Comparison of ENCODE assay signal across 19 cellular contexts in the genomic region with DNA sequence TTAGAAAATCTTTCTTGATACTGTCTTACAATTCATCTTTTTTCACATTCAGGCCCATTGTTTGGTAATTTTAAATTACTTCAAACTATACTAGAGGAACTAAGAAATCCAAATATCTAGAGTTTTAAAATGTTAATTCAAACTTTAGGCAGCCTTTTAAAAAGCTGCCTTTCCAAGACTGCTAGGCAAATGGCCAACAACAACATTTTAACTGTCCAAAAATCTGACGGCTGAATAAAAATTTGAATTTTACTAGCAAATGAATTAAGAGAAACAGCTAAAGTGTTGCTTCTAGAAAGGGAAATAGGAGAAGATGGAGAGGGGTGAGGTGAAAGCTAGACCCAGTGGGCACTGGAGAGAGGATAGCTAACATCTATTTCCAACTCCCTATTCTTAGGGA. TPM values are rescaled to one million over a fixed set of nuclear protein-coding genes. Genes with fewer than 3 reads are reported as not detected.
DNase-seq lines count a peak whose midpoint lies in the region; TF ChIP-seq lines count a peak whose summit lies in the region.
"Had no signal": no experiment of that assay in that cellular context is flagged by ENCODE, and none has a peak within 500 bp of the region (broad histone marks: within the 10 kb centered on the region; RNA-seq: fewer than 3 reads in every experiment).

No MANE protein-coding gene starts in this region.

- intact Hi-C loops in vagina (cut with DNase I) = no loop called here

- in situ Hi-C loops in astrocyte of the spinal cord (cut with HindIII; ENCODE audit: low sequenced_read_pairs) = no loop called here

- DNase-seq in LHCN-M2 (ENCODE audit: low read depth) = peak; percentile 42
- DNase-seq in astrocyte of the spinal cord (ENCODE audit: low read depth, low spot score) = peak; percentile 57
- DNase-seq in fibroblast of the aortic adventitia (ENCODE audit: low read depth) = peak; percentile 80
- no peak for DNase-seq in vagina (ENCODE audit: extremely low spot score in 2 of 2)
- no peak for DNase-seq in SK-N-DZ (ENCODE audit: low spot score)
- DNase-seq in anterior cingulate cortex (lab: John Stamatoyannopoulos, UW) = no peak
- DNase-seq in GOT3 (lab: John Stamatoyannopoulos, UW) = no peak
- DNase-seq: activated CD4-positive, alpha-beta T cell treated with anti-CD3 and anti-CD28 coated beads, Interleukin-2, amount 10 ng/mL, durations not matched to agents 24 days and 14 days; activated CD8-positive, alpha-beta memory T cell treated with anti-CD3 and anti-CD28 coated beads, Interleukin-2, amount 50 U/mL, for 48 hours; effector CD8-positive, alpha-beta T cell; gastrocnemius medialis; naive B cell; NCI-H2081; NCI-H774; PC-9; posterior cingulate gyrus; transverse colon had no signal

- no peak overlapping the region for H3K27ac ChIP-seq in vagina
- H3K27ac ChIP-seq: gastrocnemius medialis, PC-9, SK-N-MC, transverse colon had no signal

- H3K4me3 ChIP-seq in astrocyte of the spinal cord (ENCODE audit: low read depth, low read length) (no peak overlapping the region), fibroblast of the aortic adventitia (ENCODE audit: low read depth, low read length) (no peak overlapping the region), skeletal muscle satellite cell (ENCODE audit: low read length) (no peak overlapping the region), vagina (no peak overlapping the region)
- H3K4me3 ChIP-seq: gastrocnemius medialis, PC-9, SK-N-MC, transverse colon had no signal

- H3K9me3 ChIP-seq in skeletal muscle satellite cell (replicated peaks; ENCODE audit: low read length) (no peaks in the 10 kb centered on the region), vagina (no peaks in the 10 kb centered on the region)
- H3K9me3 ChIP-seq: gastrocnemius medialis, transverse colon had no signal

- TF ChIP-seq POLR2A in vagina (IDR thresholded peaks at IDR 0.05) = no peak

- peak overlapping the region; percentile 37 for H3K9ac ChIP-seq in skeletal muscle satellite cell (ENCODE audit: low read depth, low read length)

- H3K27me3 ChIP-seq in skeletal muscle satellite cell (ENCODE audit: control insufficient read depth, insufficient read depth, low read length) (no peaks in the 10 kb centered on the region), vagina (no peaks in the 10 kb centered on the region)
- H3K27me3 ChIP-seq: gastrocnemius medialis, transverse colon had no signal

- H3K4me1 ChIP-seq in skeletal muscle satellite cell (ENCODE audit: control insufficient read depth, insufficient read depth, low read length) (peaks cover 75% of the 10 kb centered on the region), vagina (peaks cover 28% of the 10 kb centered on the region)

- TF ChIP-seq CTCF in astrocyte of the spinal cord (IDR thresholded peaks at IDR 0.05; ENCODE audit: low read depth, low read length) (no peak), fibroblast of the aortic adventitia (IDR thresholded peaks at IDR 0.05; ENCODE audit: insufficient read depth, low read length) (no peak), vagina (IDR thresholded peaks at IDR 0.05) (no peak)

- H3K36me3 ChIP-seq in skeletal muscle satellite cell (ENCODE audit: insufficient read depth, low read length) = no peaks in the 10 kb centered on the region
- H3K36me3 ChIP-seq in vagina = no peaks in the 10 kb centered on the region
- H3K36me3 ChIP-seq: gastrocnemius medialis, transverse colon had no signal

- peak overlapping the region; percentile 57 for H3K4me2 ChIP-seq in skeletal muscle satellite cell (ENCODE audit: low read length)
- H3K4me2 ChIP-seq: PC-9 had no signal

RNA-seq across cellular contexts. Expression of a gene that starts 17.2 kb away (rescaled TPM):
- total RNA-seq in LHCN-M2 (2014; rRNA removed) = 39.9 and 46.6 TPM in 2 replicates
- 5.7 TPM for polyA plus RNA-seq in LHCN-M2 (2012)
- total RNA-seq in fibroblast of the aortic adventitia (ENCODE audit: low replicate concordance) = 81.9 and 183 TPM in 2 replicates
- total RNA-seq in skeletal muscle satellite cell (2012; rRNA removed) = 41.7 and 78.8 TPM in 2 replicates
- total RNA-seq in vagina = 45.7 TPM
- 14.5 and 17.4 TPM in 2 replicates for polyA plus RNA-seq in SK-N-DZ (2014; cell fraction: cytosol; rRNA removed)
- polyA plus RNA-seq in SK-N-DZ (2014; cell fraction: nucleus; rRNA removed) = 10.6 and 11.5 TPM in 2 replicates

Comparison
In these comparisons a context has a peak if more than half of its experiments do, and no peak if none do; other contexts are left out.
1. DNase-seq: peak in LHCN-M2 (single experiment), astrocyte of the spinal cord (single experiment) and fibroblast of the aortic adventitia (single experiment); none in vagina (0 of 2), SK-N-DZ (single experiment), anterior cingulate cortex (0 of 58) and GOT3 (single experiment).